Comparison of ENCODE assay signal across 8 cellular contexts in genomic region chr16:10509534-10510025, GRCh38.
DNase-seq lines count a peak whose midpoint lies in the region; ATAC-seq, FAIRE-seq and TF ChIP-seq lines count a peak whose summit lies in the region.

No MANE protein-coding gene starts in this region.

- no peak overlapping the region for H2AFZ ChIP-seq in PC-9

- TF ChIP-seq POLR2A in esophagus squamous epithelium (IDR thresholded peaks at IDR 0.05), result no peak

- intact Hi-C loops in PC-9 (cut with micrococcal nuclease; ENCODE audit: unreplicated experiment) (loop anchor here (1.0 to 10.0 kb wide), 6 partner anchors 197 to 1942 kb away; no protein-coding TSS in a partner anchor), esophagus squamous epithelium (cut with DNase I) (loop anchor here (10.0 kb wide), 1 partner anchor 195 kb away; no protein-coding TSS in a partner anchor)

- TF ChIP-seq RAD21 in Ishikawa (IDR thresholded peaks at IDR 0.05; ENCODE audit: low read depth), result peak; percentile 98

- no peaks in the 10 kb centered on the region for H4K20me1 ChIP-seq in PC-9 (ENCODE audit: insufficient read depth)

- H3K9me3 ChIP-seq in PC-9 (ENCODE audit: insufficient read depth, low read depth) (no peaks in the 10 kb centered on the region), esophagus squamous epithelium (no peaks in the 10 kb centered on the region)

- ATAC-seq in GM21526 (IDR thresholded peaks at IDR 0.05; ENCODE audit: low FRiP score, unreplicated experiment), result peak; percentile 87

- no peaks in the 10 kb centered on the region for H3K79me2 ChIP-seq in PC-9 (ENCODE audit: low read depth)

- H3F3A ChIP-seq in PC-9 (ENCODE audit: insufficient read depth, low read depth), result no peaks in the 10 kb centered on the region

- H3K4me1 Mint-ChIP-seq in nephron, result no peaks in the 10 kb centered on the region

- CTCF ChIA-PET in PC-9 (lab: Charles Lee), result interaction anchor here (0.6 to 0.7 kb wide), 2 partner anchors 672 to 1624 kb away, joined by 3 read pairs; no protein-coding TSS in a partner anchor

- H3K4me1 ChIP-seq in PC-9 (replicated peaks; ENCODE audit: insufficient read depth) (peaks cover 4% of the 10 kb centered on the region; the same call in 1 of the 2 replicates), esophagus squamous epithelium (peaks cover 0 to 6% (median 0%) of the 10 kb centered on the region in 3 donors)

- H3K9me2 ChIP-seq in PC-9 (ENCODE audit: insufficient read depth), result no peaks in the 10 kb centered on the region

- peaks cover 4% of the 10 kb centered on the region for H3K36me3 Mint-ChIP-seq in nephron (ENCODE audit: low read depth)

- no peak overlapping the region for H3K4me3 Mint-ChIP-seq in nephron

- no peak overlapping the region for H3K27ac ChIP-seq in PC-9
- H3K27ac ChIP-seq in esophagus squamous epithelium, result no peak overlapping the region

- TF ChIP-seq EP300 in Ishikawa (IDR thresholded peaks at IDR 0.05; ENCODE audit: borderline replicate concordance), result no peak

- WGBS in esophagus squamous epithelium, 2 donors, result 19 to 20% methylated on average over 6 of the region's 6 CpGs

- H3K27me3 ChIP-seq in PC-9 (ENCODE audit: insufficient read depth, low read depth) (no peaks in the 10 kb centered on the region), esophagus squamous epithelium (no peaks in the 10 kb centered on the region)

- no peaks in the 10 kb centered on the region for H3K9me3 Mint-ChIP-seq in nephron

- no TSS peak for BruUV-seq in PC-9 (replicated peaks; lab: Mats Ljungman, UMichigan)

- POLR2A ChIA-PET in PC-9 (lab: Charles Lee; ENCODE audit: unreplicated experiment), result interaction anchor here (0.7 kb wide), 1 partner anchor 298 kb away, joined by 3 read pairs; no protein-coding TSS in a partner anchor

- DNase-seq in D721Med (ENCODE audit: insufficient read length, low spot score) (peak; percentile 41), PC-9 (peak; percentile 46 to 61), activated T-cell treated with anti-CD3 and anti-CD28 coated beads for 4 hours (peak; percentile 65), esophagus squamous epithelium (lab: John Stamatoyannopoulos, UW) (no peak), superior temporal gyrus (ENCODE audit: extremely low spot score) (peak; percentile 93)

- H3K27ac Mint-ChIP-seq in nephron, result no peak overlapping the region

- H3K27me3 Mint-ChIP-seq in nephron (ENCODE audit: low read depth), result no peaks in the 10 kb centered on the region

- no peak overlapping the region for H3K4me2 ChIP-seq in PC-9

- H3K36me3 ChIP-seq in PC-9 (ENCODE audit: low read depth) (no peaks in the 10 kb centered on the region), esophagus squamous epithelium (peaks cover 0 to 58% (median 0%) of the 10 kb centered on the region in 3 donors)

- TF ChIP-seq CTCF in D721Med (IDR thresholded peaks at IDR 0.05; ENCODE audit: insufficient read depth, missing control alignments), result peak; percentile 92
- peak; percentile 88 for TF ChIP-seq CTCF in PC-9 (conservative IDR thresholded peaks at IDR 0.05)
- TF ChIP-seq CTCF in esophagus squamous epithelium (IDR thresholded peaks at IDR 0.05), result peak; percentile 65 to 87 (median 82)
- peak; percentile 78 to 86 (median 84) for TF ChIP-seq CTCF in nephron (IDR thresholded peaks at IDR 0.05; ENCODE audit: unreplicated experiment in 3 of 3)

- H3K4me3 ChIP-seq in PC-9, result no peak overlapping the region
- no peak overlapping the region for H3K4me3 ChIP-seq in esophagus squamous epithelium

- peak; percentile 38 for FAIRE-seq in D721Med (lab: Jason Lieb, UNC)

TF ChIP-seq in Ishikawa, 13 proteins besides CTCF, POLR2A, EP300 and RAD21:
- TF ChIP-seq ZBTB7A (IDR thresholded peaks at IDR 0.05; ENCODE audit: low read depth), result no peak
- no peak for TF ChIP-seq CREB1 (IDR thresholded peaks at IDR 0.05; ENCODE audit: low read depth)
- TF ChIP-seq REST (IDR thresholded peaks at IDR 0.05; ENCODE audit: low read depth), result no peak
- TF ChIP-seq TEAD4 (IDR thresholded peaks at IDR 0.05), result no peak
- TF ChIP-seq YY1 (IDR thresholded peaks at IDR 0.05; ENCODE audit: low read depth), result no peak
TF ChIP-seq in Ishikawa: peak in this region for 0.
